2 cellular contexts compared by ENCODE assay signal in genomic region chr7:104264281-104264680, GRCh38.
TF ChIP-seq lines count a peak whose summit lies in the region.

No MANE protein-coding gene starts in this region.

TF ChIP-seq in IMR-90, 13 proteins besides CTCF, POLR2A, EP300 and RAD21:
- TF ChIP-seq FOS (IDR thresholded peaks at IDR 0.05; ENCODE audit: low read depth, low read length) (no peak), BHLHE40 (IDR thresholded peaks at IDR 0.05; ENCODE audit: low read depth, low read length) (no peak), NFE2L2 (IDR thresholded peaks at IDR 0.05; ENCODE audit: low read depth, low read length) (no peak), RFX5 (IDR thresholded peaks at IDR 0.05; ENCODE audit: low read depth, low read length) (no peak), MXI1 (IDR thresholded peaks at IDR 0.05; ENCODE audit: borderline replicate concordance, low read depth, low read length) (no peak), USF2 (IDR thresholded peaks at IDR 0.05; ENCODE audit: low read depth, low read length) (no peak), MAFK (IDR thresholded peaks at IDR 0.05; ENCODE audit: low read depth, low read length) (no peak), SMC3 (IDR thresholded peaks at IDR 0.05; ENCODE audit: low read depth, low read length) (no peak), CHD1 (IDR thresholded peaks at IDR 0.05; ENCODE audit: low read depth, low read length) (no peak), RCOR1 (IDR thresholded peaks at IDR 0.05; ENCODE audit: insufficient replicate concordance, low read length) (no peak), ELK1 (IDR thresholded peaks at IDR 0.05; ENCODE audit: borderline replicate concordance, low read depth, low read length) (no peak), CEBPB (IDR thresholded peaks at IDR 0.05; ENCODE audit: low read depth, low read length) (no peak), MAZ (IDR thresholded peaks at IDR 0.05; ENCODE audit: borderline replicate concordance, low read depth, low read length) (no peak)

TF ChIP-seq in K562, 482 proteins besides CTCF, POLR2A, EP300 and RAD21:
- peak; percentile 24; the same call in 1 of the 2 replicates for TF ChIP-seq JUN (IDR thresholded peaks at IDR 0.05; ENCODE audit: borderline replicate concordance, low read depth, low read length)
- no peak for TF ChIP-seq JUN (CRISPR knock-in tag; IDR thresholded peaks at IDR 0.05; ENCODE audit: borderline replicate concordance)
- no peak for TF ChIP-seq SRSF9 (IDR thresholded peaks at IDR 0.05; ENCODE audit: borderline replicate concordance, low read depth, low read length)
- peak; percentile 29; the same call in 1 of the 2 replicates for TF ChIP-seq ATF3 (IDR thresholded peaks at IDR 0.05)
- no peak for TF ChIP-seq ATF3 (CRISPR knock-in tag; conservative IDR thresholded peaks at IDR 0.05)
- no peak for TF ChIP-seq FOXJ3 (CRISPR knock-in tag; IDR thresholded peaks at IDR 0.05)
- TF ChIP-seq ZNF512 (tag; IDR thresholded peaks at IDR 0.05) = no peak
- no peak for TF ChIP-seq HDAC8 (tag; IDR thresholded peaks at IDR 0.05)
